ENCODE assay signal across 16 cellular contexts in the genomic region with DNA sequence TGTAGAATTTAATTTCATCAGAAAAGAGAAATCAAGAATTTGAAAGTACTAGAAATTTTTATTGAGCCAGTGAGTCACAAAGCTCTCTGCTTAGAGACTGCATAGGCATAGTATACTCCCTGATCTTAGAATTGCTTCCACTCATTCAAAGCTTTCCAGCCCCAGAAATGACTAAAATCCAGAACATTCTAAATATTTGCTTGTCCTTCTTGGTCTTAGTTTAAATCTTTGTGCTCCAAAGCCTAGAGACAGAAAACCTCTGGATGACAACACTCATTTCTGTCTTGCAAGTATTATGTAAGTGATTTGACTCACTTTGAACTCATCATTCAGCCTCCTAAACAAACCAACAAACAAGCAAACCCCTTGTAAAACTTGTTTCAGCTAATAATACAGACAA.
DNase-seq lines count a peak whose midpoint lies in the region; ATAC-seq and TF ChIP-seq lines count a peak whose summit lies in the region.
"Had no signal": no experiment of that assay in that cellular context is flagged by ENCODE, and none has a peak within 500 bp of the region (broad histone marks: within the 10 kb centered on the region; RNA-seq: fewer than 3 reads in every experiment).

No MANE protein-coding gene starts in this region.

- peak overlapping the region; percentile 56 for H3K27ac Mint-ChIP-seq in activated naive CD4-positive, alpha-beta T cell treated with anti-CD3 and anti-CD28 coated beads for 36 hours
- H3K27ac Mint-ChIP-seq in stimulated activated naive CD8-positive, alpha-beta T cell treated with anti-CD3 and anti-CD28 coated beads, Interleukin-15, amount 100 ng/mL, for 72 hours, result peak overlapping the region; percentile 19 to 87
- H3K27ac Mint-ChIP-seq: brain, nephron had no signal

- H3K9me3 ChIP-seq in RWPE2 (ENCODE audit: severe bottlenecking), result no peaks in the 10 kb centered on the region
- H3K9me3 ChIP-seq: BLaER1 had no signal

- H3K4me1 Mint-ChIP-seq in activated naive CD4-positive, alpha-beta T cell treated with anti-CD3 and anti-CD28 coated beads for 36 hours (ENCODE audit: low read depth), result peaks cover 58% of the 10 kb centered on the region
- H3K4me1 Mint-ChIP-seq in stimulated activated naive CD8-positive, alpha-beta T cell treated with anti-CD3 and anti-CD28 coated beads, Interleukin-15, amount 100 ng/mL, for 72 hours, result peaks cover 50% of the 10 kb centered on the region
- H3K4me1 Mint-ChIP-seq: brain, nephron had no signal

- peaks cover 67% of the 10 kb centered on the region for H3K36me3 Mint-ChIP-seq in activated naive CD4-positive, alpha-beta T cell treated with anti-CD3 and anti-CD28 coated beads for 36 hours (ENCODE audit: low read depth)
- H3K36me3 Mint-ChIP-seq: brain had no signal

- no peaks in the 10 kb centered on the region for H3K9me3 Mint-ChIP-seq in activated naive CD4-positive, alpha-beta T cell treated with anti-CD3 and anti-CD28 coated beads for 36 hours
- no peaks in the 10 kb centered on the region for H3K9me3 Mint-ChIP-seq in stimulated activated naive CD8-positive, alpha-beta T cell treated with anti-CD3 and anti-CD28 coated beads, Interleukin-15, amount 100 ng/mL, for 72 hours
- H3K9me3 Mint-ChIP-seq: nephron had no signal

- intact Hi-C loops in activated naive CD4-positive, alpha-beta T cell treated with anti-CD3 and anti-CD28 coated beads for 36 hours (cut with micrococcal nuclease), result no loop called here

- peaks cover 19% of the 10 kb centered on the region for H3K4me1 ChIP-seq in RWPE2 (ENCODE audit: insufficient read depth, poor library complexity, severe bottlenecking)
- H3K4me1 ChIP-seq: BLaER1 had no signal

- ATAC-seq in RWPE2 (ENCODE audit: low read depth) (peak; percentile 92), HG02642 (IDR thresholded peaks at IDR 0.05; ENCODE audit: poor library complexity, unreplicated experiment) (no peak), GM21515 (IDR thresholded peaks at IDR 0.05; ENCODE audit: unreplicated experiment) (no peak)
- ATAC-seq in stimulated activated naive CD8-positive, alpha-beta T cell treated with anti-CD3 and anti-CD28 coated beads, Interleukin-15, amount 100 ng/mL, for 72 hours, result peak; percentile 68

- CTCF ChIA-PET in activated naive CD4-positive, alpha-beta T cell treated with anti-CD3 and anti-CD28 coated beads for 36 hours (lab: Charles Lee), result interaction anchor here (0.8 kb wide), 1 partner anchor 13 kb away, joined by 3 read pairs; no protein-coding TSS in a partner anchor

- DNase-seq in activated naive CD4-positive, alpha-beta T cell treated with anti-CD3 and anti-CD28 coated beads for 36 hours, result no peak
- DNase-seq in activated naive CD4-positive, alpha-beta T cell treated with anti-CD3 and anti-CD28 coated beads, Interleukin-2, amount 50 U/mL, for 16 hours, result no peak
- DNase-seq in RWPE2 (ENCODE audit: low spot score), result no peak
- peak; percentile 88 for DNase-seq in epithelial cell of esophagus (ENCODE audit: low read depth)
- DNase-seq in stimulated activated naive CD8-positive, alpha-beta T cell treated with anti-CD3 and anti-CD28 coated beads, Interleukin-15, amount 100 ng/mL, for 72 hours, result no peak
- no peak for DNase-seq in NCI-H1417 (lab: John Stamatoyannopoulos, UW)
- DNase-seq: activated CD4-positive, alpha-beta T cell treated with anti-CD3 and anti-CD28 coated beads, Interleukin-2, amount 50 U/mL, for 1 hour; H7; NCI-H2227 treated with DMSO at 0.1 percent for 48 hours; SHP77 treated with DMSO at 0.1 percent for 48 hours; stimulated activated naive CD4-positive, alpha-beta T cell had no signal

- H3K27me3 Mint-ChIP-seq in activated naive CD4-positive, alpha-beta T cell treated with anti-CD3 and anti-CD28 coated beads for 36 hours (ENCODE audit: low read depth), result no peaks in the 10 kb centered on the region
- H3K27me3 Mint-ChIP-seq in stimulated activated naive CD8-positive, alpha-beta T cell treated with anti-CD3 and anti-CD28 coated beads, Interleukin-15, amount 100 ng/mL, for 72 hours, result no peaks in the 10 kb centered on the region

- no peaks in the 10 kb centered on the region for H3K27me3 ChIP-seq in RWPE2 (ENCODE audit: insufficient read depth, poor library complexity, severe bottlenecking)
- H3K27me3 ChIP-seq: BLaER1 had no signal

- TF ChIP-seq CTCF in RWPE2 (IDR thresholded peaks at IDR 0.05; ENCODE audit: poor library complexity, severe bottlenecking), result no peak
- no peak for TF ChIP-seq CTCF in epithelial cell of esophagus (IDR thresholded peaks at IDR 0.05; ENCODE audit: insufficient read depth, low read depth, low read length, missing control alignments)

- H3K4me3 ChIP-seq in RWPE2 (ENCODE audit: severe bottlenecking) (no peak overlapping the region), epithelial cell of esophagus (ENCODE audit: low read length) (no peak overlapping the region)
- H3K4me3 ChIP-seq: BLaER1 had no signal

- no peak overlapping the region for H3K4me3 Mint-ChIP-seq in activated naive CD4-positive, alpha-beta T cell treated with anti-CD3 and anti-CD28 coated beads for 36 hours
- no peak overlapping the region for H3K4me3 Mint-ChIP-seq in stimulated activated naive CD8-positive, alpha-beta T cell treated with anti-CD3 and anti-CD28 coated beads, Interleukin-15, amount 100 ng/mL, for 72 hours
- H3K4me3 Mint-ChIP-seq: brain, nephron had no signal

- H3K27ac ChIP-seq in RWPE2 (ENCODE audit: poor library complexity, severe bottlenecking), result peak overlapping the region; percentile 36
- H3K27ac ChIP-seq: BLaER1 had no signal

- no peaks in the 10 kb centered on the region for H3K36me3 ChIP-seq in RWPE2 (ENCODE audit: low read depth)
- H3K36me3 ChIP-seq: BLaER1 had no signal

Comparison
In these comparisons a context has a peak if more than half of its experiments do, and no peak if none do; other contexts are left out.
1. ATAC-seq: peak in RWPE2 (single experiment) and stimulated activated naive CD8-positive, alpha-beta T cell treated with anti-CD3 and anti-CD28 coated beads, Interleukin-15, amount 100 ng/mL, for 72 hours (single experiment); none in HG02642 (single experiment) and GM21515 (single experiment).